27 cellular contexts compared by ENCODE assay signal in the genomic region with DNA sequence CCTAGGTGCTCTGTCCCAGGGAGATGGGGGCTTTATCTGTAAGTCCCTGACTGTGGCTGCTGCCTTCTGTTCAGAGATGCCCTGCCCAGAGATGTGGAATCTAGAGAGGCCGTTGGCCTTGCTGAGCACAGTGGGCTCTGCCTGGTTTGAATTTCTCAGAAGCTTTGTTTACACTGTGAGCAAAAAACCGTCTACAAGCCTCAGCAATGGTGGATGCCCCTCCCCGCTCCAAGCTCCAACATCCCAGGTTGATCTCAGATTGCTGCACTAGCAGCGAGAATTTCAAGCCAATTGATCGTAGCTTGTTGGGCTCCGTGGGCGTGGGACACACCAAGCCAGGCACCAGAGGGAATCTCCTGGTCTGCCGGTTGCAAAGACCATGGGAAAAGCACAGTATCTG.
"Had no signal": no experiment of that assay in that cellular context is flagged by ENCODE, and none has a peak within 500 bp of the region (broad histone marks: within the 10 kb centered on the region; RNA-seq: fewer than 3 reads in every experiment).

No MANE protein-coding gene starts in this region.

- H3K27ac ChIP-seq: neural progenitor cell, neutrophil, pancreas, psoas muscle, skin epidermis, spleen, suprapubic skin, testis, tibial artery, transverse colon, upper lobe of right lung, uterus had no signal

- H3K27me3 ChIP-seq: neural progenitor cell, neutrophil, pancreas, spleen, suprapubic skin, testis, tibial artery, transverse colon, upper lobe of right lung, uterus had no signal

- H3K4me3 ChIP-seq: neural progenitor cell, pancreas, psoas muscle, skin epidermis, smooth muscle cell, spleen, suprapubic skin, testis, tibial artery, transverse colon, upper lobe of right lung, uterus had no signal

- H3K9ac ChIP-seq: neural progenitor cell had no signal

- H3K4me1 ChIP-seq: pancreas, psoas muscle, suprapubic skin, testis, tibial artery, transverse colon, upper lobe of right lung, uterus had no signal

- H3K4me2 ChIP-seq: neural progenitor cell, smooth muscle cell had no signal

- DNase-seq: naive thymus-derived CD4-positive, alpha-beta T cell; natural killer cell; nucleus accumbens; pancreas; posterior cingulate gyrus; psoas muscle; right cardiac atrium; spleen; stimulated activated CD4-positive, alpha-beta T cell treated with anti-CD3 and anti-CD28 coated beads, Interleukin-12 subunit alpha, Interleukin-12 subunit beta, amount 100 ng/mL, for 4 hours; stimulated activated CD4-positive, alpha-beta T cell treated with anti-CD3 and anti-CD28 coated beads, Interleukin-1b, Interleukin-23, amount 100 ng/mL, for 48 hours; stimulated activated CD4-positive, alpha-beta T cell treated with anti-CD3 and anti-CD28 coated beads, Interleukin-4, amount 100 ng/mL, for 1 hour; stimulated activated CD4-positive, alpha-beta T cell treated with anti-CD3 and anti-CD28 coated beads, Interleukin-4, amount 100 ng/mL, for 4 hours; stimulated activated CD8-positive, alpha-beta memory T cell treated with anti-CD3 and anti-CD28 coated beads, Interleukin-4, amount 100 ng/mL, for 48 hours; stimulated activated naive CD4-positive, alpha-beta T cell; stimulated activated naive CD8-positive, alpha-beta T cell treated with anti-CD3 and anti-CD28 coated beads, Interleukin-15, amount 100 ng/mL, for 72 hours; stimulated activated naive CD8-positive, alpha-beta T cell treated with anti-CD3 and anti-CD28 coated beads, Interleukin-15, Interleukin-2, amounts not matched to agents 100 U/mL and 50 U/mL, for 24 hours; substantia nigra; testis; tibial artery; transverse colon; upper lobe of right lung; uterus had no signal

- H3K36me3 ChIP-seq: neural progenitor cell, neutrophil, pancreas, spleen, suprapubic skin, tibial artery, transverse colon, upper lobe of right lung, uterus had no signal

- H3K9me3 ChIP-seq: neutrophil, pancreas, psoas muscle, suprapubic skin, testis, tibial artery, transverse colon, upper lobe of right lung, uterus had no signal
